Comparison of ENCODE assay signal across 1 cellular context in genomic region chr4:126341927-126342326, GRCh38.
TF ChIP-seq lines count a peak whose summit lies in the region.

No MANE protein-coding gene starts in this region.

TF ChIP-seq in IMR-90, 13 proteins besides CTCF, POLR2A, EP300 and RAD21:
- no peak for TF ChIP-seq RCOR1 (IDR thresholded peaks at IDR 0.05; ENCODE audit: insufficient replicate concordance, low read length)
